20 cellular contexts compared by ENCODE assay signal in the genomic region with DNA sequence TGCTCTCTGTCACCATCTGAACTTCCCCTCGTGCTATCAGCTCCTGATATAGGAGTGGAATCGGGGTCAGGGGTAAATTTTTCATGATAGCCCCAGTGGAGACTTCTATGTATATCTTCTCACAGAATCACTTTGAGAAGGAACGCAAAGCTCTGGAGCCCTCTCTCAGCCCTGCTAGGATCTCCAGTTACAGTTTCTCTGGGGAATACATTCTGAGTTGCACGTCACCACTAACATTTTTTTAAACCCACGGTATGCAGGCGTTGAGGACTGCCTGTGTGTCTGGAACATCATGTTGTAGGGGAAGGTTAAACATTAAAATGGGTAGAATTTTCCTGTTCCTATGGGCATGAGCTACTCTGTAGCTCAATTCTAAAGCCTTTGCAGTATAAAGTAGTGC.
"Had no signal": no experiment of that assay in that cellular context is flagged by ENCODE, and none has a peak within 500 bp of the region (broad histone marks: within the 10 kb centered on the region; RNA-seq: fewer than 3 reads in every experiment).

No MANE protein-coding gene starts in this region.

- H3K4me3 ChIP-seq: colonic mucosa, dorsolateral prefrontal cortex, esophagus muscularis mucosa, gastroesophageal sphincter, tibial nerve had no signal

- H3K27ac ChIP-seq: brain microvascular endothelial cell, colonic mucosa, dorsolateral prefrontal cortex, esophagus muscularis mucosa, gastroesophageal sphincter had no signal

- H3K4me1 ChIP-seq: colonic mucosa, gastroesophageal sphincter, tibial nerve had no signal

- ATAC-seq: activated CD8-positive, alpha-beta memory T cell treated with anti-CD3 and anti-CD28 coated beads, Interleukin-2, amount 10 ng/mL, durations not matched to agents 7 days and 5 days; activated CD8-positive, alpha-beta T cell treated with anti-CD3 and anti-CD28 coated beads for 36 hours; activated naive CD8-positive, alpha-beta T cell treated with anti-CD3 and anti-CD28 coated beads, Interleukin-2, amount 50 U/mL, for 24 hours; left colon; naive thymus-derived CD8-positive, alpha-beta T cell; stimulated activated naive CD8-positive, alpha-beta T cell treated with anti-CD3 and anti-CD28 coated beads, Interleukin-15, Interleukin-2, amounts not matched to agents 100 U/mL and 50 U/mL, for 24 hours had no signal

- H3K36me3 ChIP-seq: brain microvascular endothelial cell, colonic mucosa, esophagus muscularis mucosa, gastroesophageal sphincter, tibial nerve had no signal

- H3K9me3 ChIP-seq: colonic mucosa, esophagus muscularis mucosa, tibial nerve had no signal

- H3K27me3 ChIP-seq: brain microvascular endothelial cell, colonic mucosa, esophagus muscularis mucosa, tibial nerve had no signal

- DNase-seq: activated CD4-positive, alpha-beta T cell treated with anti-CD3 and anti-CD28 coated beads for 48 hours; activated CD8-positive, alpha-beta memory T cell treated with anti-CD3 and anti-CD28 coated beads, Interleukin-2, amount 10 ng/mL, durations not matched to agents 7 days and 5 days; activated CD8-positive, alpha-beta T cell treated with anti-CD3 and anti-CD28 coated beads for 36 hours; activated effector memory CD4-positive, alpha-beta T cell treated with anti-CD3 and anti-CD28 coated beads, Interleukin-2, amount 50 U/mL, for 16 hours; activated naive CD4-positive, alpha-beta T cell treated with anti-CD3 and anti-CD28 coated beads, Interleukin-2, amount 50 U/mL, for 16 hours; activated naive CD8-positive, alpha-beta T cell treated with anti-CD3 and anti-CD28 coated beads, Interleukin-2, amount 50 U/mL, for 24 hours; activated T-cell treated with anti-CD3 and anti-CD28 coated beads for 4 hours; aorta; brain microvascular endothelial cell; colonic mucosa; dorsolateral prefrontal cortex; left colon; naive thymus-derived CD8-positive, alpha-beta T cell; retina; stimulated activated CD4-positive, alpha-beta T cell treated with anti-CD3 and anti-CD28 coated beads, Interleukin-4, amount 100 ng/mL, for 24 hours; stimulated activated naive CD8-positive, alpha-beta T cell treated with anti-CD3 and anti-CD28 coated beads, Interleukin-15, Interleukin-2, amounts not matched to agents 100 U/mL and 50 U/mL, for 24 hours; T-helper 2 cell had no signal
